Comparison of ENCODE assay signal across 8 cellular contexts in genomic region chrX:39152106-39152649, GRCh38.
DNase-seq lines count a peak whose midpoint lies in the region; ATAC-seq, FAIRE-seq and TF ChIP-seq lines count a peak whose summit lies in the region.

No MANE protein-coding gene starts in this region.

- CTCF ChIA-PET in H1 (lab: Charles Lee; ENCODE audit: partially characterized antibody), result interaction anchor here (0.5 to 5.7 kb wide), 22 partner anchors 9 to 1453 kb away, joined by 3 to 54 read pairs (median 4); no protein-coding TSS in a partner anchor

- no peak overlapping the region for H4K8ac ChIP-seq in H1 (ENCODE audit: extremely low read depth, insufficient read depth, low read length)

- no peaks in the 10 kb centered on the region for H3F3A ChIP-seq in Loucy (ENCODE audit: low read depth)
- H3F3A ChIP-seq in neural cell (ENCODE audit: insufficient read depth, low read length, poor library complexity, severe bottlenecking), result no peaks in the 10 kb centered on the region

- H4K91ac ChIP-seq in H1 (replicated peaks; ENCODE audit: insufficient read length, low read length), result no peak overlapping the region

- TF ChIP-seq RAD21 in H1 (IDR thresholded peaks at IDR 0.05 in 1 of 2, conservative IDR thresholded peaks at IDR 0.05 in 1 of 2; ENCODE audit: low read depth in 2 of 2, low read length in 2 of 2), result peak; percentile 72 to 83
- peak; percentile 24 for TF ChIP-seq RAD21 in neural cell (conservative IDR thresholded peaks at IDR 0.05)

- H3K14ac ChIP-seq in H1 (ENCODE audit: insufficient read length), result no peak overlapping the region

- TF ChIP-seq EP300 in H1 (IDR thresholded peaks at IDR 0.05; ENCODE audit: borderline replicate concordance in 1 of 2, low read depth in 2 of 2, low read length in 2 of 2) (no peak), neural cell (conservative IDR thresholded peaks at IDR 0.05; ENCODE audit: poor library complexity, severe bottlenecking) (no peak)

- POLR2A ChIA-PET in H1 (lab: Charles Lee; ENCODE audit: partially characterized antibody), result interaction anchor here (1.0 to 1.6 kb wide), 2 partner anchors 87 to 344 kb away, joined by 3 read pairs; no protein-coding TSS in a partner anchor

- H2BK120ac ChIP-seq in H1 (replicated peaks; ENCODE audit: low read depth, low read length), result no peak overlapping the region

- WGBS in H1 (ENCODE audit: extremely low coverage in 1 of 2, insufficient coverage in 1 of 2, insufficient read length in 1 of 2, insufficient replicate concordance in 2 of 2, low coverage in 1 of 2, low lambda C conversion rate in 2 of 2, missing lambda C conversion rate in 1 of 2), 2 experiments, result 29% methylated on average over 6 of the region's 7 CpGs; no CpG with 5 or more reads in 1 of the 2 experiments

- TF ChIP-seq POLR2A in H1 (IDR thresholded peaks at IDR 0.05; ENCODE audit: control extremely low read depth in 1 of 2, low read depth in 2 of 2, low read length in 2 of 2) (no peak), H54 (IDR thresholded peaks at IDR 0.05; ENCODE audit: low read depth, low read length) (no peak)

- no peak overlapping the region for H2AK5ac ChIP-seq in H1 (ENCODE audit: low read depth, low read length)

- H3K9ac ChIP-seq in Loucy (ENCODE audit: low read depth, low read length, poor library complexity, severe bottlenecking), result no peak overlapping the region
- no peak overlapping the region for H3K9ac ChIP-seq in H1 (replicated peaks in 1 of 4; ENCODE audit: extremely low read depth in 1 of 4, low read depth in 3 of 4, low read length in 3 of 4)
- H3K9ac ChIP-seq in neural cell (ENCODE audit: low read length), result no peak overlapping the region

- H3K56ac ChIP-seq in H1 (replicated peaks; ENCODE audit: insufficient read length, low read depth, low read length), result no peak overlapping the region

- H3K4me3 ChIP-seq in Loucy (ENCODE audit: low read length, poor library complexity, severe bottlenecking), result no peak overlapping the region
- no peak overlapping the region for H3K4me3 ChIP-seq in H1 (ENCODE audit: extremely low read depth in 1 of 4, insufficient read depth in 2 of 4, low read depth in 3 of 4, low read length in 4 of 4)
- no peak overlapping the region for H3K4me3 ChIP-seq in neural cell (ENCODE audit: low read length)

- H3K9me3 ChIP-seq in Loucy (ENCODE audit: insufficient read depth, low read depth, low read length), result no peaks in the 10 kb centered on the region
- H3K9me3 ChIP-seq in H1 (ENCODE audit: insufficient read depth in 2 of 2, low read depth in 1 of 2, low read length in 1 of 2), result no peaks in the 10 kb centered on the region
- H3K9me3 ChIP-seq in neural cell (ENCODE audit: low read length), result no peaks in the 10 kb centered on the region

- H3K18ac ChIP-seq in H1 (ENCODE audit: extremely low read depth, low read length), result no peak overlapping the region

- H2BK12ac ChIP-seq in H1 (ENCODE audit: low read depth, low read length), result no peak overlapping the region

- H2BK15ac ChIP-seq in H1 (ENCODE audit: low read length), result no peak overlapping the region

- H2AFZ ChIP-seq in Loucy (ENCODE audit: low read length) (peak overlapping the region; percentile 55; the same call in 1 of the 2 replicates), H1 (ENCODE audit: low read length) (no peak overlapping the region), neural cell (ENCODE audit: low read depth, low read length) (no peak overlapping the region)

- no peaks in the 10 kb centered on the region for H3K9me2 ChIP-seq in Loucy (replicated peaks; ENCODE audit: low read depth, low read length)
- no peaks in the 10 kb centered on the region for H3K9me2 ChIP-seq in neural cell (ENCODE audit: insufficient read depth, low read length)

- H3K79me2 ChIP-seq in Loucy (ENCODE audit: insufficient read depth, low read length) (no peaks in the 10 kb centered on the region), H1 (ENCODE audit: control insufficient read depth in 1 of 2, insufficient read depth in 2 of 2, low read length in 2 of 2) (no peaks in the 10 kb centered on the region), neural cell (replicated peaks; ENCODE audit: insufficient read depth, low read length) (no peaks in the 10 kb centered on the region)

- FAIRE-seq in D721Med (lab: Jason Lieb, UNC), result no peak
- FAIRE-seq in H1 (lab: Jason Lieb, UNC), result no peak
- FAIRE-seq in H54 (lab: Jason Lieb, UNC), result no peak

- H4K20me1 ChIP-seq in Loucy (ENCODE audit: insufficient read depth, low read length, poor library complexity, severe bottlenecking) (no peaks in the 10 kb centered on the region), H1 (replicated peaks in 1 of 2; ENCODE audit: control insufficient read depth in 1 of 2, insufficient read depth in 2 of 2, low read length in 2 of 2) (no peaks in the 10 kb centered on the region), neural cell (ENCODE audit: insufficient read depth) (no peaks in the 10 kb centered on the region)

- no peak overlapping the region for H2BK5ac ChIP-seq in H1 (ENCODE audit: low read depth, low read length)

- ATAC-seq in SK-N-SH treated with all-trans-retinoic acid at 6 μM for 48 hours, result peak; percentile 80
- no peak for ATAC-seq in GM19351 (IDR thresholded peaks at IDR 0.05; ENCODE audit: unreplicated experiment)
- no peak for ATAC-seq in HG03378 (IDR thresholded peaks at IDR 0.05; ENCODE audit: unreplicated experiment)

- H3K27me3 ChIP-seq in Loucy (ENCODE audit: insufficient read depth, low read length, poor library complexity, severe bottlenecking) (no peaks in the 10 kb centered on the region), H1 (replicated peaks in 1 of 4; ENCODE audit: control insufficient read depth in 3 of 4, extremely low read depth in 1 of 4, insufficient read depth in 3 of 4, low read length in 3 of 4) (no peaks in the 10 kb centered on the region), neural cell (ENCODE audit: insufficient read depth, low read depth, low read length) (no peaks in the 10 kb centered on the region)

- H3K23ac ChIP-seq in H1 (ENCODE audit: insufficient read length), result no peak overlapping the region

- DNase-seq in D721Med (ENCODE audit: insufficient read length, low spot score) (no peak), H1 (ENCODE audit: low read depth in 1 of 2, low spot score in 2 of 2) (peak in 1 of 2 experiments; percentile 85), H54 (ENCODE audit: insufficient read length, low spot score) (no peak)

- H3K4me1 ChIP-seq in Loucy (ENCODE audit: insufficient read depth, low read length, poor library complexity, severe bottlenecking) (no peaks in the 10 kb centered on the region), H1 (replicated peaks in 1 of 4; ENCODE audit: control insufficient read depth in 3 of 4, insufficient read depth in 4 of 4, low read length in 3 of 4) (0 out of 7 replicates have a peak, but pooled peaks cover 0 to 2% (median 0%) of the 10 kb centered on the region in 4 experiments)

- no peaks in the 10 kb centered on the region for H3K23me2 ChIP-seq in H1 (ENCODE audit: low read depth, low read length)

- H3K4ac ChIP-seq in H1 (replicated peaks; ENCODE audit: insufficient read length, low read depth, low read length), result no peak overlapping the region

- H3K79me1 ChIP-seq in H1 (ENCODE audit: low read depth, low read length), result no peaks in the 10 kb centered on the region

- H3K4me2 ChIP-seq in Loucy (ENCODE audit: low read depth, low read length, poor library complexity, severe bottlenecking) (no peak overlapping the region), H1 (ENCODE audit: insufficient read depth in 1 of 2, low read depth in 2 of 2, low read length in 2 of 2) (no peak overlapping the region), neural cell (ENCODE audit: low read length) (no peak overlapping the region)

- H3K27ac ChIP-seq in H1 (ENCODE audit: low read depth, low read length) (no peak overlapping the region), neural cell (ENCODE audit: low read length) (no peak overlapping the region)

- TF ChIP-seq CTCF in D721Med (IDR thresholded peaks at IDR 0.05; ENCODE audit: insufficient read depth, missing control alignments) (peak; percentile 37), Loucy (conservative IDR thresholded peaks at IDR 0.05; ENCODE audit: low read length) (peak; percentile 64), H1 (IDR thresholded peaks at IDR 0.05; ENCODE audit: control extremely low read depth in 1 of 3, insufficient read depth in 1 of 3, low read depth in 1 of 3, low read length in 3 of 3) (peak; percentile 64 to 73 (median 65)), neural cell (IDR thresholded peaks at IDR 0.05; ENCODE audit: poor library complexity, severe bottlenecking) (peak; percentile 43)

- no peaks in the 10 kb centered on the region for H3K36me3 ChIP-seq in Loucy (ENCODE audit: insufficient read depth, low read length)
- H3K36me3 ChIP-seq in H1 (ENCODE audit: control insufficient read depth in 2 of 4, insufficient read depth in 4 of 4, low read length in 3 of 4), result no peaks in the 10 kb centered on the region
- H3K36me3 ChIP-seq in neural cell (ENCODE audit: insufficient read depth, low read length), result no peaks in the 10 kb centered on the region

- no peak overlapping the region for H2BK20ac ChIP-seq in H1 (ENCODE audit: low read length)

- H4K5ac ChIP-seq in H1 (ENCODE audit: insufficient read length, low read depth, low read length), result no peak overlapping the region

TF ChIP-seq in SK-N-SH treated with all-trans-retinoic acid at 6 μM for 48 hours, 23 proteins besides CTCF, POLR2A, EP300 and RAD21 (continues in another document):
- TF ChIP-seq ESRRG (CRISPR knock-in tag; IDR thresholded peaks at IDR 0.05), result no peak
- TF ChIP-seq ZFP30 (CRISPR knock-in tag; IDR thresholded peaks at IDR 0.05), result no peak
- 0 out of 2 replicates have a peak, but pooled peaks have one; percentile 21 for TF ChIP-seq ZNF70 (CRISPR knock-in tag; IDR thresholded peaks at IDR 0.05)

TF ChIP-seq in H1, 55 proteins besides CTCF, POLR2A, EP300 and RAD21:
- no peak for TF ChIP-seq SIRT6 (IDR thresholded peaks at IDR 0.05; ENCODE audit: low read length)
- TF ChIP-seq CEBPB (IDR thresholded peaks at IDR 0.05; ENCODE audit: low read depth, low read length), result no peak
- TF ChIP-seq YY1 (IDR thresholded peaks at IDR 0.05; ENCODE audit: low read depth, low read length), result 0 out of 2 replicates have a peak, but pooled peaks have one; percentile 17
TF ChIP-seq in H1: peak in this region for 1.

TF ChIP-seq in neural cell, 6 proteins besides CTCF, POLR2A, EP300 and RAD21 (continues in another document):
- TF ChIP-seq SMC3 (conservative IDR thresholded peaks at IDR 0.05; ENCODE audit: poor library complexity) (no peak), TAF1 (IDR thresholded peaks at IDR 0.05; ENCODE audit: low read depth) (no peak)
